1 cellular context compared by ENCODE assay signal in genomic region chr12:2338381-2338780, GRCh38.
TF ChIP-seq lines count a peak whose summit lies in the region.

No MANE protein-coding gene starts in this region.

TF ChIP-seq in IMR-90, 13 proteins besides CTCF, POLR2A, EP300 and RAD21:
- TF ChIP-seq RCOR1 (IDR thresholded peaks at IDR 0.05; ENCODE audit: insufficient replicate concordance, low read length) = no peak
- TF ChIP-seq USF2 (IDR thresholded peaks at IDR 0.05; ENCODE audit: low read depth, low read length) = no peak
- TF ChIP-seq FOS (IDR thresholded peaks at IDR 0.05; ENCODE audit: low read depth, low read length) = no peak
- TF ChIP-seq MAZ (IDR thresholded peaks at IDR 0.05; ENCODE audit: borderline replicate concordance, low read depth, low read length) = no peak
- no peak for TF ChIP-seq NFE2L2 (IDR thresholded peaks at IDR 0.05; ENCODE audit: low read depth, low read length)
- TF ChIP-seq SMC3 (IDR thresholded peaks at IDR 0.05; ENCODE audit: low read depth, low read length) = no peak
- TF ChIP-seq RFX5 (IDR thresholded peaks at IDR 0.05; ENCODE audit: low read depth, low read length) = no peak
- TF ChIP-seq MXI1 (IDR thresholded peaks at IDR 0.05; ENCODE audit: borderline replicate concordance, low read depth, low read length) = no peak
- TF ChIP-seq CEBPB (IDR thresholded peaks at IDR 0.05; ENCODE audit: low read depth, low read length) = no peak
- TF ChIP-seq BHLHE40 (IDR thresholded peaks at IDR 0.05; ENCODE audit: low read depth, low read length) = no peak
- no peak for TF ChIP-seq MAFK (IDR thresholded peaks at IDR 0.05; ENCODE audit: low read depth, low read length)
- TF ChIP-seq CHD1 (IDR thresholded peaks at IDR 0.05; ENCODE audit: low read depth, low read length) = no peak
- no peak for TF ChIP-seq ELK1 (IDR thresholded peaks at IDR 0.05; ENCODE audit: borderline replicate concordance, low read depth, low read length)
